ENCODE assay signal across 11 cellular contexts in genomic region chr11:63512816-63513215, GRCh38. TPM values are rescaled to one million over a fixed set of nuclear protein-coding genes. Genes with fewer than 3 reads are reported as not detected.
"Had no signal": no experiment of that assay in that cellular context is flagged by ENCODE, and none has a peak within 500 bp of the region (broad histone marks: within the 10 kb centered on the region; RNA-seq: fewer than 3 reads in every experiment).

No MANE protein-coding gene starts in this region.

- H3K4me3 ChIP-seq: GM23338, HAP-1 had no signal

- H3K36me3 ChIP-seq: HAP-1 had no signal

- DNase-seq: H7, HFFc6, KBM-7 had no signal

- H3K4me1 ChIP-seq: HAP-1 had no signal

- H3K9me3 ChIP-seq: HAP-1 had no signal

- H3K4me2 ChIP-seq: GM23338 had no signal

- ATAC-seq: GM23338, HCT116, HepG2 had no signal

- H3K27ac ChIP-seq: HL-60 had no signal

- H2AFZ ChIP-seq: GM23338 had no signal

RNA-seq across cellular contexts. Expression of gene LGALS12, which starts 6.9 kb away (rescaled TPM):
- total RNA-seq: HepG2, HFFc6, HT1080 had no signal
- polyA plus RNA-seq: HepG2 had no signal

RNA-seq across cellular contexts. Expression of gene PLAAT5, which starts 21.8 kb away (rescaled TPM):
- total RNA-seq: H4, HepG2, HFFc6, HT1080 had no signal
- polyA plus RNA-seq: HepG2, IgD-negative memory B cell had no signal

RNA-seq across cellular contexts. Expression of gene PLAAT2, which starts 50.4 kb away (rescaled TPM):
- total RNA-seq: H4, H7, HepG2, HFFc6, HT1080 had no signal
